ENCODE assay signal across 20 cellular contexts in the genomic region with DNA sequence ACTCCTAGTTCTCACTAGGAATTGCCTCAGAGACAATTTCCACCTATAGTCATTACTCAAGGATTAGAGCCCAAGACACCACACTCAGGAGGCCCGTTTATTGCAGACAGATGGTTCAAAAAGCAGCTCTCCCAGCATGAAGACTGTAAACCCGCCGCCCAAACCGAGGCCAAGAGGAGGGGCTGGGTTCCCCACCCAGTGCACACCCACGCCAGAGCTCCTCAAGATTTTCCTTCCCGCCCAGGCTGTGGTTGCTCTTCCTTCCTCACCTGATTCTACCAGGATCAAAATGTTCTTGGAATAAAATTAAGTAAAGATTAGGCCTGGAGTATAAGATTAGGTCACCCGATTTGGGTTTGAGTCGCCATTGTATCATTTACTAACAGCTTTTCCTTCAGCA.
"Had no signal": no experiment of that assay in that cellular context is flagged by ENCODE, and none has a peak within 500 bp of the region (broad histone marks: within the 10 kb centered on the region; RNA-seq: fewer than 3 reads in every experiment).

No MANE protein-coding gene starts in this region.

- H3K9me3 ChIP-seq: neutrophil, suprapubic skin, vagina had no signal

- H3K9me3 Mint-ChIP-seq: activated CD4-positive, alpha-beta T cell treated with anti-CD3 and anti-CD28 coated beads, Interleukin-2, amount 10 ng/mL, durations not matched to agents 24 days and 14 days; activated CD8-positive, alpha-beta T cell treated with anti-CD3 and anti-CD28 coated beads for 36 hours; activated naive CD8-positive, alpha-beta T cell treated with anti-CD3 and anti-CD28 coated beads for 36 hours; activated T-helper 17 cell treated with anti-CD3 and anti-CD28 coated beads, Interleukin-2, amount 50 U/mL, for 72 hours; naive B cell; stimulated activated naive CD8-positive, alpha-beta T cell treated with anti-CD3 and anti-CD28 coated beads, Interleukin-15, Interleukin-2, amounts not matched to agents 100 ng/mL and 50 ng/mL, for 24 hours; T-cell had no signal

- H3K27ac ChIP-seq: dorsolateral prefrontal cortex, neutrophil, parathyroid adenoma, skin epidermis, suprapubic skin, vagina had no signal

- H3K36me3 Mint-ChIP-seq: activated naive CD8-positive, alpha-beta T cell treated with anti-CD3 and anti-CD28 coated beads for 36 hours; naive B cell; T-cell had no signal

- H3K4me3 Mint-ChIP-seq: activated CD4-positive, alpha-beta T cell treated with anti-CD3 and anti-CD28 coated beads, Interleukin-2, amount 10 ng/mL, durations not matched to agents 24 days and 14 days; activated CD8-positive, alpha-beta T cell treated with anti-CD3 and anti-CD28 coated beads for 36 hours; activated naive CD8-positive, alpha-beta T cell treated with anti-CD3 and anti-CD28 coated beads for 36 hours; activated T-helper 17 cell treated with anti-CD3 and anti-CD28 coated beads, Interleukin-2, amount 50 U/mL, for 72 hours; stimulated activated naive CD8-positive, alpha-beta T cell treated with anti-CD3 and anti-CD28 coated beads, Interleukin-15, Interleukin-2, amounts not matched to agents 100 ng/mL and 50 ng/mL, for 24 hours; T-cell had no signal

- H3K27ac Mint-ChIP-seq: activated CD4-positive, alpha-beta T cell treated with anti-CD3 and anti-CD28 coated beads, Interleukin-2, amount 10 ng/mL, durations not matched to agents 24 days and 14 days; activated CD8-positive, alpha-beta T cell treated with anti-CD3 and anti-CD28 coated beads for 36 hours; activated naive CD8-positive, alpha-beta T cell treated with anti-CD3 and anti-CD28 coated beads for 36 hours; activated T-helper 17 cell treated with anti-CD3 and anti-CD28 coated beads, Interleukin-2, amount 50 U/mL, for 72 hours; stimulated activated naive CD8-positive, alpha-beta T cell treated with anti-CD3 and anti-CD28 coated beads, Interleukin-15, Interleukin-2, amounts not matched to agents 100 ng/mL and 50 ng/mL, for 24 hours; T-cell had no signal

- H3K4me1 Mint-ChIP-seq: activated CD4-positive, alpha-beta T cell treated with anti-CD3 and anti-CD28 coated beads, Interleukin-2, amount 10 ng/mL, durations not matched to agents 24 days and 14 days; activated naive CD8-positive, alpha-beta T cell treated with anti-CD3 and anti-CD28 coated beads for 36 hours; activated T-helper 17 cell treated with anti-CD3 and anti-CD28 coated beads, Interleukin-2, amount 50 U/mL, for 72 hours; naive B cell; T-cell had no signal

- H3K27me3 Mint-ChIP-seq: stimulated activated naive CD8-positive, alpha-beta T cell treated with anti-CD3 and anti-CD28 coated beads, Interleukin-15, Interleukin-2, amounts not matched to agents 100 ng/mL and 50 ng/mL, for 24 hours had no signal

- H3K79me2 ChIP-seq: parathyroid adenoma had no signal

- DNase-seq: activated CD4-positive, alpha-beta T cell treated with anti-CD3 and anti-CD28 coated beads, Interleukin-2, amount 10 ng/mL, durations not matched to agents 24 days and 14 days; activated CD8-positive, alpha-beta T cell treated with anti-CD3 and anti-CD28 coated beads for 36 hours; activated naive CD4-positive, alpha-beta T cell; activated naive CD8-positive, alpha-beta T cell treated with anti-CD3 and anti-CD28 coated beads for 36 hours; activated T-cell treated with anti-CD3 and anti-CD28 coated beads, Interleukin-2, amount 50 U/mL, for 1 hour; amniotic stem cell; dorsolateral prefrontal cortex; hippocampal formation; mammary epithelial cell; naive B cell; stimulated activated CD4-positive, alpha-beta T cell treated with anti-CD3 and anti-CD28 coated beads, Interleukin-2, amount 100 ng/mL, for 48 hours; T-cell had no signal

- H2AFZ ChIP-seq: parathyroid adenoma had no signal

- H3K4me1 ChIP-seq: parathyroid adenoma, suprapubic skin, vagina had no signal

- H3K36me3 ChIP-seq: neutrophil, suprapubic skin, vagina had no signal

- H3K27me3 ChIP-seq: suprapubic skin, vagina had no signal

- H3K9ac ChIP-seq: parathyroid adenoma had no signal

- H3K4me3 ChIP-seq: dorsolateral prefrontal cortex, skin epidermis, suprapubic skin, vagina had no signal

- FAIRE-seq: islet of Langerhans had no signal
